Comparison of ENCODE assay signal across 1 cellular context in the genomic region with DNA sequence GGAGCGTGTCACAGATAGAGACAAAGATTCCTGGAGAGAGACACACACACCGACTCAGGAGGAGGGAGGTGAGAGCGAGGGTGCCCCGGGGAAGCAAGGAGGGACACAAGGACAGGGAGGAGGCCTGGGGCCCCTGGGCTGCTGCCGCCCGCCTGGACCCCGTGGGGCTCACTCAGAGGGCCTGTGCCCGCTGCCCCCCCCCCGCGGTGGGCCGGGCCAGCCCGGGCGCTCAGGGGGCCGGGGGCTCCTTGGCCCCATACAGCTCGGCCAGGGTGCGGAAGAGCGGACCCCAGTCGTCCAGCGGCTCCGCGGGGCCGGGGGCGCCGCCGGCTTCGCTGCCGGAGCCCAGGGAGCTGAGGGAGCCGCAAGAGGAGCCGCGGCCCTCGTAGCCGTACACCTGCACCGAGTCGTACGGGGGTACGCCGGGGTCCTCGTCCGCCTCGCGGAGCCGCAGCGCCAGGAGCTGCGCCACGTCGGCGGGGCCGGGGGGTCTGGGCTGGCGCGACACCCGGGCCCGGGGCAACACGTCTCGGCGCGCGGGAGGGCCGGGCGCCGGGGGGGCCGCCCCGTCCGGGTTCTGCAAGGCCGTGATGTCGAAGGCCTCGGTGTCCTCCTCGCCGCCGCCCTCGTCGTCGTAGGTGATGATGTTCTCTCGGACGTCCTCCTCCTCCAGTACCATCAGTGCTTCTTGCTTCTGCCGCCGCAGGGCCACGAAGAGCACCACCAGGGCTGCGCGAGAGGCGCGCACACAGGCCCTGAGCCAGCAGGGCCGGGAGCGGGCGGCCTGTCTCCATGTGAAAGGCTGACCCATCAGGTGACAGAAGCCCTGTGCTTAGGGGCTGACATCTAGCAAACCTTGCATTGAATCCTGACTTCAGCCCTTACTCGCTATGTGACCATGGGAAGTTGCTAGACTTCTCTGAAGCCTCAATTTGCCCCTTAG.
TF ChIP-seq lines count a peak whose summit lies in the region.

No MANE protein-coding gene starts in this region.

TF ChIP-seq in endothelial cell of umbilical vein, 7 proteins besides CTCF, POLR2A, EP300 and RAD21:
- TF ChIP-seq JUN (IDR thresholded peaks at IDR 0.05; ENCODE audit: borderline replicate concordance, insufficient read depth, insufficient read length, low read depth) (no peak), POLR2AphosphoS5 (IDR thresholded peaks at IDR 0.05; ENCODE audit: insufficient read depth, low read depth, low read length) (no peak), EZH2 (IDR thresholded peaks at IDR 0.05; ENCODE audit: borderline replicate concordance, low read depth, low read length, severe bottlenecking) (no peak), FOS (IDR thresholded peaks at IDR 0.05; ENCODE audit: borderline replicate concordance, insufficient read depth, low read length) (no peak), GATA2 (IDR thresholded peaks at IDR 0.05; ENCODE audit: insufficient read depth, insufficient read length, low read depth, low read length) (no peak), MYC (IDR thresholded peaks at IDR 0.05; ENCODE audit: low read depth, low read length) (no peak)
- TF ChIP-seq, protein P1, sequence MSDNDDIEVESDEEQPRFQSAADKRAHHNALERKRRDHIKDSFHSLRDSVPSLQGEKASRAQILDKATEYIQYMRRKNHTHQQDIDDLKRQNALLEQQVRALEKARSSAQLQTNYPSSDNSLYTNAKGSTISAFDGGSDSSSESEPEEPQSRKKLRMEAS (IDR thresholded peaks at IDR 0.05; ENCODE audit: insufficient read depth, insufficient read length) = no peak
